In the genomic region with DNA sequence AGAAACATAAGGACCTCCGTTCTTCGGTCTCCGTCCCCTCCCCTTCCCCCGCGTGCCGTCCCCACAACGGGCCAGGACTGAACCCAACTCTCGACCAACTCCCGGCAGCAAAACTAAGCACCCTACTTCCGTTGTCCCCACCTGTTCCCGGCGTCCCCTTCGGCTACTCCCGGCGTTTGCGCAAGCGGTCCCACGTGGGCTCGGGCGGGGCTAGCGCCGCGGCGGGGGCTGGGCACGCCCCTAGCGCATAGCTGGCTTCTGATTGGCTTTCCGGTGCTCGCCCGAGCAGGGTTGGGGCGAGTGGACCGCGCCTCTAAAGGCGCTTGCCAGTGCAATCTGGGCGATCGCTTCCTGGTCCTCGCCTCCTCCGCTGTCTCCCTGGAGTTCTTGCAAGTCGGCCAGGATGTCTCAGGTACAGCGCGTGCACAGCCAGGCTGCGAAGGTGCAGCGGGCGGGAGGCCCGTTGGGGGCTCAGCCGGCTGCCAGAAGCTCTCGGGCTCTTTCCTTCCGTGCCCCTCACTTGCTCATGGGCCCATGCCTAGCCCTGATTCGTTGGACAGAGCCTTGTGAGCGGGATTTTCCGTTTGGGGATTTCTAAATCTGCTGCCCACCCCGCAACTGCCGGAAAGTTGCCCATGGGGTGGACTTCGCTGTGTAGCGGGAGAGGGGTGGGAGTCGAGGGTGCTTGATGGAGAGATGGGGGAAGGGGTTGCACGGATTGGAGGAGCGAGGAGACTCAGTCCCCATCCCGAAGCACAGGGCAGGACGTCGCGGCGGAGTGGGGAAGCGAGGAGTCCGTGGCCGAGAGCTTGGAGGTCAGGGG, we compare ENCODE assay signal across 8 cellular contexts. TPM values are rescaled to one million over a fixed set of nuclear protein-coding genes. Genes with fewer than 3 reads are reported as not detected.
DNase-seq lines count a peak whose midpoint lies in the region; ATAC-seq and TF ChIP-seq lines count a peak whose summit lies in the region.

A gene (minus strand): TSS at position 186 of the 823 bp plus-strand sequence. CDS start 26,875 bp downstream, outside the sequence.
A gene (plus strand): TSS at position 329 of the 823 bp plus-strand sequence. CDS start 75 bp downstream, at position 404.

- no peaks in the 10 kb centered on the region for H3K4me1 ChIP-seq in BE2C

- DNase-seq in BE2C (peak; percentile 86), GM19240 (ENCODE audit: insufficient read length, low spot score) (peak; percentile 80), NCI-H526 (lab: John Stamatoyannopoulos, UW) (peak; percentile 86 to 97), cortex of kidney (lab: John Stamatoyannopoulos, UW) (peak; percentile 69), left kidney (ENCODE audit: low read depth, low spot score) (peak; percentile 98)
- peak; percentile 94 for DNase-seq in activated CD4-positive, alpha-beta T cell treated with anti-CD3 and anti-CD28 coated beads, Interleukin-2, amount 10 ng/mL, durations not matched to agents 7 days and 5 days
- peak; percentile 92 for DNase-seq in stimulated activated CD4-positive, alpha-beta T cell treated with anti-CD3 and anti-CD28 coated beads, Interleukin-2, amount 100 ng/mL, for 24 hours

- peak within 1 kb of the TSS; percentile 99 for H3K4me3 Mint-ChIP-seq in activated CD4-positive, alpha-beta T cell treated with anti-CD3 and anti-CD28 coated beads, Interleukin-2, amount 10 ng/mL, durations not matched to agents 7 days and 5 days

- H3K4me3 ChIP-seq in BE2C (ENCODE audit: low read depth, low read length) = peak within 1 kb of the TSS; percentile 81

- CTCF ChIA-PET in activated CD4-positive, alpha-beta T cell treated with anti-CD3 and anti-CD28 coated beads, Interleukin-2, amount 10 ng/mL, durations not matched to agents 7 days and 5 days (lab: Charles Lee) = interaction anchor here (1.6 kb wide), 1 partner anchor 11 kb away, joined by 5 read pairs; no protein-coding TSS in a partner anchor

- no peaks in the 10 kb centered on the region; the same call in 1 of the 2 replicates for H3K36me3 ChIP-seq in BE2C

- H3K9me3 ChIP-seq in BE2C = no peaks in the 10 kb centered on the region

- H3K9me3 Mint-ChIP-seq in activated CD4-positive, alpha-beta T cell treated with anti-CD3 and anti-CD28 coated beads, Interleukin-2, amount 10 ng/mL, durations not matched to agents 7 days and 5 days = no peaks in the 10 kb centered on the region

- H3K27ac Mint-ChIP-seq in activated CD4-positive, alpha-beta T cell treated with anti-CD3 and anti-CD28 coated beads, Interleukin-2, amount 10 ng/mL, durations not matched to agents 7 days and 5 days = peak within 1 kb of the TSS; percentile 92

- POLR2A ChIA-PET in activated CD4-positive, alpha-beta T cell treated with anti-CD3 and anti-CD28 coated beads, Interleukin-2, amount 10 ng/mL, durations not matched to agents 7 days and 5 days (lab: Charles Lee) = no interaction called here

- no peaks in the 10 kb centered on the region for H3K27me3 Mint-ChIP-seq in activated CD4-positive, alpha-beta T cell treated with anti-CD3 and anti-CD28 coated beads, Interleukin-2, amount 10 ng/mL, durations not matched to agents 7 days and 5 days

- H3K36me3 Mint-ChIP-seq in activated CD4-positive, alpha-beta T cell treated with anti-CD3 and anti-CD28 coated beads, Interleukin-2, amount 10 ng/mL, durations not matched to agents 7 days and 5 days (ENCODE audit: low read depth) = peaks cover 46% of the 10 kb centered on the region

- H3K4me1 Mint-ChIP-seq in activated CD4-positive, alpha-beta T cell treated with anti-CD3 and anti-CD28 coated beads, Interleukin-2, amount 10 ng/mL, durations not matched to agents 7 days and 5 days = peaks cover 49% of the 10 kb centered on the region

- TF ChIP-seq CTCF in BE2C (IDR thresholded peaks at IDR 0.05; ENCODE audit: low read depth, low read length) = no peak

- peak; percentile 94 for ATAC-seq in HG03460 (IDR thresholded peaks at IDR 0.05; ENCODE audit: unreplicated experiment)

- no peaks in the 10 kb centered on the region for H3K27me3 ChIP-seq in BE2C

RNA-seq across cellular contexts. Expression of the first gene that starts in this region (rescaled TPM):
- polyA plus RNA-seq in BE2C (2012; ENCODE audit: insufficient read depth, insufficient read length, low read depth) = 6.7 TPM
- total RNA-seq in activated CD4-positive, alpha-beta T cell treated with anti-CD3 and anti-CD28 coated beads, Interleukin-2, amount 10 ng/mL, durations not matched to agents 7 days and 5 days = 1 to 10 TPM; 5.4 to 6.2 TPM

RNA-seq across cellular contexts. Expression of the second gene that starts in this region (rescaled TPM):
- polyA plus RNA-seq in BE2C (2012; ENCODE audit: insufficient read depth, insufficient read length, low read depth) = 46.8 TPM
- total RNA-seq in activated CD4-positive, alpha-beta T cell treated with anti-CD3 and anti-CD28 coated beads, Interleukin-2, amount 10 ng/mL, durations not matched to agents 7 days and 5 days = 100 to 1,000 TPM; 130 to 136 TPM

Comparison
In these comparisons a context has a peak if more than half of its experiments do, and no peak if none do; other contexts are left out.
1. Peak in every context shown above with its lines: DNase-seq, ATAC-seq and H3K4me3 ChIP-seq.